In the genomic region with DNA sequence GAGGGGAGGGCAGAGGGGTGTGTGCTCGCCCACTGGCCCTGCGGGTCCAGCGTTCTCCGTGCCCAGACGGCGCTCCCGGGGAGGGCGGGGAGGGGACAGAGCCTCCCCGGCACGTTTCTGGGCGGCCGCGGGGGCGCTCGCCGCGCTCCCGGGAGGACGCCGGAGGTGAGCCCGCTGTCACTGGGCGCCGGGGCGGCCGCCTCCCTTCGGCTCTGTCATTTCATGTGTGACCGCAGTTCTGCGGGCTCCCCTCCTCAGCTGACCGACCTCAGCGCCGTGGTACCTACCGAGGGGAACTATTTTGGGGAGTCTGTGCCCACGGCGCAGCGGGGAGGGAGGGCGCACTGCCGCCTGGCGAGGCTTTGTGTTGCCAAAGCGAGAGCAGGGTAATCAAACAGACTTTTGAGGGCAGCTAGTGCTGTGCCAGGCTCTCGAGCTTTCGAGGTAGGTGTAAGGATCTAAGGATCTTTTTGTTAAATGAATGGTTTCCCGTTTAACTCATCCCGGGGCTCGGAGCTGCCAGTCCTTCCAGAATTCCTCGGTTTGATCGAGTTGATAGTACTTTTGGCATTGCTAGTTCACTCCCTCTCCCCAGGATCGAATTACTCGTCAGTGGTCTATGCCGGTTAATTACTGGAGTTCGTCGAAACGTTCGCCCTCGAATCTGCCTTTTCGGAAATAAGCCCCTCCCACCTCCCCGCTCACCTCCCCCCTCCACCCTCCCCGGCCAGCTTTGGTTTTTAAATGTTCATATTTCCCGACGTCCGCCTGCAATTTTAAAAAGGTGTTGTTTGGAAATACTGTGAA, we compare ENCODE assay signal across 1 cellular context.
TF ChIP-seq lines count a peak whose summit lies in the region.

No MANE protein-coding gene starts in this region.

TF ChIP-seq in HEK293, 187 proteins besides CTCF, POLR2A, EP300 and RAD21 (continued from another document and continues in another):
- TF ChIP-seq HOXA7 (CRISPR knock-in tag; IDR thresholded peaks at IDR 0.05; ENCODE audit: borderline replicate concordance) (no peak), YY2 (tag by site-specific recombination; IDR thresholded peaks at IDR 0.05) (no peak), ZNF155 (tag by site-specific recombination; IDR thresholded peaks at IDR 0.05) (no peak), EGR2 (tag by site-specific recombination; IDR thresholded peaks at IDR 0.05; ENCODE audit: low read depth) (peak; percentile 24), ZNF529 (tag by site-specific recombination; IDR thresholded peaks at IDR 0.05; ENCODE audit: insufficient replicate concordance) (no peak), ZFP37 (tag by site-specific recombination; IDR thresholded peaks at IDR 0.05) (no peak), ZBTB8A (tag by site-specific recombination; IDR thresholded peaks at IDR 0.05) (peak; percentile 94), ZNF701 (tag by site-specific recombination; IDR thresholded peaks at IDR 0.05) (no peak), GLIS1 (tag by site-specific recombination; IDR thresholded peaks at IDR 0.05) (peak; percentile 53; the same call in 1 of the 2 replicates), ZNF416 (tag by site-specific recombination; IDR thresholded peaks at IDR 0.05) (no peak), ZNF776 (tag by site-specific recombination; IDR thresholded peaks at IDR 0.05; ENCODE audit: borderline replicate concordance) (no peak), ZNF175 (tag by site-specific recombination; IDR thresholded peaks at IDR 0.05) (no peak), SP7 (tag by site-specific recombination; IDR thresholded peaks at IDR 0.05) (peak; percentile 28; the same call in 1 of the 2 replicates), ZNF558 (tag by site-specific recombination; IDR thresholded peaks at IDR 0.05) (0 out of 2 replicates have a peak, but pooled peaks have one; percentile 12), ZNF335 (tag by site-specific recombination; conservative IDR thresholded peaks at IDR 0.05) (peak; percentile 96), ZNF394 (tag by site-specific recombination; IDR thresholded peaks at IDR 0.05; ENCODE audit: borderline replicate concordance) (no peak), ZNF600 (tag by site-specific recombination; IDR thresholded peaks at IDR 0.05) (peak; percentile 87), ZNF514 (tag by site-specific recombination; IDR thresholded peaks at IDR 0.05) (no peak), ZBTB1 (tag by site-specific recombination; IDR thresholded peaks at IDR 0.05) (no peak), ZNF521 (tag by site-specific recombination; IDR thresholded peaks at IDR 0.05) (no peak), ZNF560 (tag by site-specific recombination; IDR thresholded peaks at IDR 0.05; ENCODE audit: borderline replicate concordance) (no peak), KLF10 (tag by site-specific recombination; IDR thresholded peaks at IDR 0.05) (peak; percentile 77; the same call in 1 of the 2 replicates), ZNF404 (tag by site-specific recombination; IDR thresholded peaks at IDR 0.05) (no peak), ZNF664 (tag by site-specific recombination; IDR thresholded peaks at IDR 0.05) (no peak), ZNF76 (tag by site-specific recombination; IDR thresholded peaks at IDR 0.05; ENCODE audit: borderline replicate concordance, low read depth) (no peak), ZNF670 (tag by site-specific recombination; IDR thresholded peaks at IDR 0.05; ENCODE audit: low read depth) (no peak), MYNN (tag by site-specific recombination; IDR thresholded peaks at IDR 0.05; ENCODE audit: borderline replicate concordance) (no peak), ZNF423 (tag by site-specific recombination; IDR thresholded peaks at IDR 0.05) (0 out of 2 replicates have a peak, but pooled peaks have one; percentile 10), KLF7 (tag by site-specific recombination; IDR thresholded peaks at IDR 0.05; ENCODE audit: borderline replicate concordance) (no peak), ZSCAN23 (tag by site-specific recombination; IDR thresholded peaks at IDR 0.05) (no peak), OVOL3 (tag by site-specific recombination; IDR thresholded peaks at IDR 0.05) (no peak)
- TF ChIP-seq, protein P1, sequence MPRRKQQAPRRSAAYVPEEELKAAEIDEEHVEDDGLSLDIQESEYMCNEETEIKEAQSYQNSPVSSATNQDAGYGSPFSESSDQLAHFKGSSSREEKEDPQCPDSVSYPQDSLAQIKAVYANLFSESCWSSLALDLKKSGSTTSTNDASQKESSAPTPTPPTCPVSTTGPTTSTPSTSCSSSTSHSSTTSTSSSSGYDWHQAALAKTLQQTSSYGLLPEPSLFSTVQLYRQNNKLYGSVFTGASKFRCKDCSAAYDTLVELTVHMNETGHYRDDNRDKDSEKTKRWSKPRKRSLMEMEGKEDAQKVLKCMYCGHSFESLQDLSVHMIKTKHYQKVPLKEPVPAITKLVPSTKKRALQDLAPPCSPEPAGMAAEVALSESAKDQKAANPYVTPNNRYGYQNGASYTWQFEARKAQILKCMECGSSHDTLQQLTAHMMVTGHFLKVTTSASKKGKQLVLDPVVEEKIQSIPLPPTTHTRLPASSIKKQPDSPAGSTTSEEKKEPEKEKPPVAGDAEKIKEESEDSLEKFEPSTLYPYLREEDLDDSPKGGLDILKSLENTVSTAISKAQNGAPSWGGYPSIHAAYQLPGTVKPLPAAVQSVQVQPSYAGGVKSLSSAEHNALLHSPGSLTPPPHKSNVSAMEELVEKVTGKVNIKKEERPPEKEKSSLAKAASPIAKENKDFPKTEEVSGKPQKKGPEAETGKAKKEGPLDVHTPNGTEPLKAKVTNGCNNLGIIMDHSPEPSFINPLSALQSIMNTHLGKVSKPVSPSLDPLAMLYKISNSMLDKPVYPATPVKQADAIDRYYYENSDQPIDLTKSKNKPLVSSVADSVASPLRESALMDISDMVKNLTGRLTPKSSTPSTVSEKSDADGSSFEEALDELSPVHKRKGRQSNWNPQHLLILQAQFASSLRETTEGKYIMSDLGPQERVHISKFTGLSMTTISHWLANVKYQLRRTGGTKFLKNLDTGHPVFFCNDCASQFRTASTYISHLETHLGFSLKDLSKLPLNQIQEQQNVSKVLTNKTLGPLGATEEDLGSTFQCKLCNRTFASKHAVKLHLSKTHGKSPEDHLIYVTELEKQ (tag by site-specific recombination; IDR thresholded peaks at IDR 0.05; ENCODE audit: borderline replicate concordance), result no peak
- TF ChIP-seq, protein P2, sequence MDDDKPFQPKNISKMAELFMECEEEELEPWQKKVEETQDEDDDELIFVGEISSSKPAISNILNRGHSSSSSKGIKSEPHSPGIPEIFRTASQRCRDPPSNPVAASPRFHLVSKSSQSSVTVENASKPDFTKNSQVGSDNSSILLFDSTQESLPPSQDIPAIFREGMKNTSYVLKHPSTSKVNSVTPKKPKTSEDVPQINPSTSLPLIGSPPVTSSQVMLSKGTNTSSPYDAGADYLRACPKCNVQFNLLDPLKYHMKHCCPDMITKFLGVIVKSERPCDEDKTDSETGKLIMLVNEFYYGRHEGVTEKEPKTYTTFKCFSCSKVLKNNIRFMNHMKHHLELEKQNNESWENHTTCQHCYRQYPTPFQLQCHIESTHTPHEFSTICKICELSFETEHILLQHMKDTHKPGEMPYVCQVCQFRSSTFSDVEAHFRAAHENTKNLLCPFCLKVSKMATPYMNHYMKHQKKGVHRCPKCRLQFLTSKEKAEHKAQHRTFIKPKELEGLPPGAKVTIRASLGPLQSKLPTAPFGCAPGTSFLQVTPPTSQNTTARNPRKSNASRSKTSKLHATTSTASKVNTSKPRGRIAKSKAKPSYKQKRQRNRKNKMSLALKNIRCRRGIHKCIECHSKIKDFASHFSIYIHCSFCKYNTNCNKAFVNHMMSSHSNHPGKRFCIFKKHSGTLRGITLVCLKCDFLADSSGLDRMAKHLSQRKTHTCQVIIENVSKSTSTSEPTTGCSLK (tag by site-specific recombination; IDR thresholded peaks at IDR 0.05), result no peak
- TF ChIP-seq, protein P3, sequence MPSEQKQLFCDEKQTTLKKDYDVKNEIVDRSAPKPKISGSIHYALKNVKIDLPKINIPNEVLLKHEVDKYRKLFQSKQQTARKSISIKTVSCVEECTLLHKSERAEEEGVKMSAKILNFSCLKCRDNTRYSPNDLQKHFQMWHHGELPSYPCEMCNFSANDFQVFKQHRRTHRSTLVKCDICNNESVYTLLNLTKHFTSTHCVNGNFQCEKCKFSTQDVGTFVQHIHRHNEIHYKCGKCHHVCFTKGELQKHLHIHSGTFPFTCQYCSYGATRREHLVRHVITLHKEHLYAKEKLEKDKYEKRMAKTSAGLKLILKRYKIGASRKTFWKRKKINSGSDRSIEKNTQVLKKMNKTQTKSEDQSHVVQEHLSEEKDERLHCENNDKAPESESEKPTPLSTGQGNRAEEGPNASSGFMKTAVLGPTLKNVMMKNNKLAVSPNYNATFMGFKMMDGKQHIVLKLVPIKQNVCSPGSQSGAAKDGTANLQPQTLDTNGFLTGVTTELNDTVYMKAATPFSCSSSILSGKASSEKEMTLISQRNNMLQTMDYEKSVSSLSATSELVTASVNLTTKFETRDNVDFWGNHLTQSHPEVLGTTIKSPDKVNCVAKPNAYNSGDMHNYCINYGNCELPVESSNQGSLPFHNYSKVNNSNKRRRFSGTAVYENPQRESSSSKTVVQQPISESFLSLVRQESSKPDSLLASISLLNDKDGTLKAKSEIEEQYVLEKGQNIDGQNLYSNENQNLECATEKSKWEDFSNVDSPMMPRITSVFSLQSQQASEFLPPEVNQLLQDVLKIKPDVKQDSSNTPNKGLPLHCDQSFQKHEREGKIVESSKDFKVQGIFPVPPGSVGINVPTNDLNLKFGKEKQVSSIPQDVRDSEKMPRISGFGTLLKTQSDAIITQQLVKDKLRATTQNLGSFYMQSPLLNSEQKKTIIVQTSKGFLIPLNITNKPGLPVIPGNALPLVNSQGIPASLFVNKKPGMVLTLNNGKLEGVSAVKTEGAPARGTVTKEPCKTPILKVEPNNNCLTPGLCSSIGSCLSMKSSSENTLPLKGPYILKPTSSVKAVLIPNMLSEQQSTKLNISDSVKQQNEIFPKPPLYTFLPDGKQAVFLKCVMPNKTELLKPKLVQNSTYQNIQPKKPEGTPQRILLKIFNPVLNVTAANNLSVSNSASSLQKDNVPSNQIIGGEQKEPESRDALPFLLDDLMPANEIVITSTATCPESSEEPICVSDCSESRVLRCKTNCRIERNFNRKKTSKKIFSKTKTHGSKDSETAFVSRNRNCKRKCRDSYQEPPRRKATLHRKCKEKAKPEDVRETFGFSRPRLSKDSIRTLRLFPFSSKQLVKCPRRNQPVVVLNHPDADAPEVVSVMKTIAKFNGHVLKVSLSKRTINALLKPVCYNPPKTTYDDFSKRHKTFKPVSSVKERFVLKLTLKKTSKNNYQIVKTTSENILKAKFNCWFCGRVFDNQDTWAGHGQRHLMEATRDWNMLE (tag by site-specific recombination; conservative IDR thresholded peaks at IDR 0.05; ENCODE audit: low read depth), result no peak
- TF ChIP-seq, protein P4, sequence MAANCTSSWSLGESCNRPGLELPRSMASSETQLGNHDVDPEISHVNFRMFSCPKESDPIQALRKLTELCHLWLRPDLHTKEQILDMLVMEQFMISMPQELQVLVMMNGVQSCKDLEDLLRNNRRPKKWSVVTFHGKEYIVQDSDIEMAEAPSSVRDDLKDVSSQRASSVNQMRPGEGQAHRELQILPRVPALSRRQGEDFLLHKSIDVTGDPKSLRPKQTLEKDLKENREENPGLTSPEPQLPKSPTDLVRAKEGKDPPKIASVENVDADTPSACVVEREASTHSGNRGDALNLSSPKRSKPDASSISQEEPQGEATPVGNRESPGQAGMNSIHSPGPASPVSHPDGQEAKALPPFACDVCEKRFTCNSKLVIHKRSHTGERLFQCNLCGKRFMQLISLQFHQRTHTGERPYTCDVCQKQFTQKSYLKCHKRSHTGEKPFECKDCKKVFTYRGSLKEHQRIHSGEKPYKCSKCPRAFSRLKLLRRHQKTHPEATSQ (tag by site-specific recombination; IDR thresholded peaks at IDR 0.05), result no peak
- TF ChIP-seq, protein P5, sequence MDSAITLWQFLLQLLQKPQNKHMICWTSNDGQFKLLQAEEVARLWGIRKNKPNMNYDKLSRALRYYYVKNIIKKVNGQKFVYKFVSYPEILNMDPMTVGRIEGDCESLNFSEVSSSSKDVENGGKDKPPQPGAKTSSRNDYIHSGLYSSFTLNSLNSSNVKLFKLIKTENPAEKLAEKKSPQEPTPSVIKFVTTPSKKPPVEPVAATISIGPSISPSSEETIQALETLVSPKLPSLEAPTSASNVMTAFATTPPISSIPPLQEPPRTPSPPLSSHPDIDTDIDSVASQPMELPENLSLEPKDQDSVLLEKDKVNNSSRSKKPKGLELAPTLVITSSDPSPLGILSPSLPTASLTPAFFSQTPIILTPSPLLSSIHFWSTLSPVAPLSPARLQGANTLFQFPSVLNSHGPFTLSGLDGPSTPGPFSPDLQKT (IDR thresholded peaks at IDR 0.05; ENCODE audit: borderline replicate concordance, low read depth, low read length), result no peak
- TF ChIP-seq, protein P6, sequence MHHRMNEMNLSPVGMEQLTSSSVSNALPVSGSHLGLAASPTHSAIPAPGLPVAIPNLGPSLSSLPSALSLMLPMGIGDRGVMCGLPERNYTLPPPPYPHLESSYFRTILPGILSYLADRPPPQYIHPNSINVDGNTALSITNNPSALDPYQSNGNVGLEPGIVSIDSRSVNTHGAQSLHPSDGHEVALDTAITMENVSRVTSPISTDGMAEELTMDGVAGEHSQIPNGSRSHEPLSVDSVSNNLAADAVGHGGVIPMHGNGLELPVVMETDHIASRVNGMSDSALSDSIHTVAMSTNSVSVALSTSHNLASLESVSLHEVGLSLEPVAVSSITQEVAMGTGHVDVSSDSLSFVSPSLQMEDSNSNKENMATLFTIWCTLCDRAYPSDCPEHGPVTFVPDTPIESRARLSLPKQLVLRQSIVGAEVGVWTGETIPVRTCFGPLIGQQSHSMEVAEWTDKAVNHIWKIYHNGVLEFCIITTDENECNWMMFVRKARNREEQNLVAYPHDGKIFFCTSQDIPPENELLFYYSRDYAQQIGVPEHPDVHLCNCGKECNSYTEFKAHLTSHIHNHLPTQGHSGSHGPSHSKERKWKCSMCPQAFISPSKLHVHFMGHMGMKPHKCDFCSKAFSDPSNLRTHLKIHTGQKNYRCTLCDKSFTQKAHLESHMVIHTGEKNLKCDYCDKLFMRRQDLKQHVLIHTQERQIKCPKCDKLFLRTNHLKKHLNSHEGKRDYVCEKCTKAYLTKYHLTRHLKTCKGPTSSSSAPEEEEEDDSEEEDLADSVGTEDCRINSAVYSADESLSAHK (tag by site-specific recombination; IDR thresholded peaks at IDR 0.05), result no peak
- TF ChIP-seq, protein P7, sequence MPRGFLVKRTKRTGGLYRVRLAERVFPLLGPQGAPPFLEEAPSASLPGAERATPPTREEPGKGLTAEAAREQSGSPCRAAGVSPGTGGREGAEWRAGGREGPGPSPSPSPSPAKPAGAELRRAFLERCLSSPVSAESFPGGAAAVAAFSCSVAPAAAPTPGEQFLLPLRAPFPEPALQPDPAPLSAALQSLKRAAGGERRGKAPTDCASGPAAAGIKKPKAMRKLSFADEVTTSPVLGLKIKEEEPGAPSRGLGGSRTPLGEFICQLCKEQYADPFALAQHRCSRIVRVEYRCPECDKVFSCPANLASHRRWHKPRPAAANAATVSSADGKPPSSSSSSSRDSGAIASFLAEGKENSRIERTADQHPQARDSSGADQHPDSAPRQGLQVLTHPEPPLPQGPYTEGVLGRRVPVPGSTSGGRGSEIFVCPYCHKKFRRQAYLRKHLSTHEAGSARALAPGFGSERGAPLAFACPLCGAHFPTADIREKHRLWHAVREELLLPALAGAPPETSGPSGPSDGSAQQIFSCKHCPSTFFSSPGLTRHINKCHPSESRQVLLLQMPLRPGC (tag by site-specific recombination; IDR thresholded peaks at IDR 0.05), result peak; percentile 37; the same call in 1 of the 2 replicates
